Comparison of ENCODE assay signal across 21 cellular contexts in the genomic region with DNA sequence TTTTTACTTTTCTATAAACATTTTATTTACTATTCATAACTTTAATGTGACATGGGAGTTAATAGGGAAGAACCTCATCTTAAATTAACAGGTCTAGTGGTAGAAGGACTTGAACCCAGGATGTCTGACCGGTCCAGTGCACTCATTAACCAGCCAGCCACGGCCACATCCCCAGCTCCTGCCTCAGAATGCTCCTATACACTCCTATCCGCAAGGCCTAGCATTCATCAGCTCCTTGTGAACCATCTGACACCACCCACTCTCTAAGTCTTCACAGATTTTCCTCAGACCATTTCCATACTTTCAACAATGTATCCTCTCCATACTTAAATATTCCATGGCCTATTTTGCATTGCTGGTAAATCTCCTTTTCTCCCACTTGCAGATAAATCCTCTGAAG.
DNase-seq lines count a peak whose midpoint lies in the region; ATAC-seq and TF ChIP-seq lines count a peak whose summit lies in the region.
"Had no signal": no experiment of that assay in that cellular context is flagged by ENCODE, and none has a peak within 500 bp of the region (broad histone marks: within the 10 kb centered on the region; RNA-seq: fewer than 3 reads in every experiment).

No MANE protein-coding gene starts in this region.

- 86% methylated on average over 3 of the region's 3 CpGs for WGBS in HUES64

- no peak for DNase-seq in CD4-positive, alpha-beta T cell
- DNase-seq in epithelial cell of esophagus (ENCODE audit: low read depth) = peak; percentile 2
- no peak for DNase-seq in naive thymus-derived CD4-positive, alpha-beta T cell
- DNase-seq in NCI-H2227 treated with DMSO at 0.1 percent for 48 hours (lab: John Stamatoyannopoulos, UW) = no peak
- no peak for DNase-seq in NCI-H82 (lab: John Stamatoyannopoulos, UW)
- DNase-seq: activated CD4-positive, alpha-beta memory T cell treated with anti-CD3 and anti-CD28 coated beads, Interleukin-2, amount 10 ng/mL, durations not matched to agents 7 days and 5 days; activated effector memory CD4-positive, alpha-beta T cell treated with Interleukin-2 at 50 U/mL for 16 hours; EL; naive B cell; NCI-H1436 treated with DMSO at 0.1 percent for 48 hours; NCI-H510A; NK-92 treated with Interleukin-12 subunit alpha and Interleukin-12 subunit beta, amount 100 ng/mL, for 24 hours; occipital lobe; SIG-M5; substantia nigra had no signal

- no peaks in the 10 kb centered on the region for H3K36me3 ChIP-seq in HUES64 (ENCODE audit: insufficient read depth, low read length)
- H3K36me3 ChIP-seq in naive thymus-derived CD4-positive, alpha-beta T cell (ENCODE audit: control insufficient read depth in 2 of 3, insufficient read depth in 3 of 3, low read length in 3 of 3) = no peaks in the 10 kb centered on the region

- H3K27ac Mint-ChIP-seq in CD4-positive, alpha-beta T cell = peak overlapping the region; percentile 60
- peak overlapping the region in 7 of 9 donors; percentile 10 to 59 (median 32) for H3K27ac Mint-ChIP-seq in naive thymus-derived CD4-positive, alpha-beta T cell
- H3K27ac Mint-ChIP-seq: activated CD4-positive, alpha-beta memory T cell treated with anti-CD3 and anti-CD28 coated beads, Interleukin-2, amount 10 ng/mL, durations not matched to agents 7 days and 5 days had no signal

- H3K36me3 Mint-ChIP-seq in CD4-positive, alpha-beta T cell (ENCODE audit: low read depth) = peaks cover 36% of the 10 kb centered on the region
- H3K36me3 Mint-ChIP-seq in naive thymus-derived CD4-positive, alpha-beta T cell = peaks cover 4 to 29% (median 11%) of the 10 kb centered on the region in 5 donors
- H3K36me3 Mint-ChIP-seq: naive B cell had no signal

- CTCF ChIA-PET in CD4-positive, alpha-beta T cell (lab: Charles Lee) = interaction anchor here (0.7 kb wide), 1 partner anchor 9 kb away, joined by 3 read pairs; no protein-coding TSS in a partner anchor
- CTCF ChIA-PET in naive thymus-derived CD4-positive, alpha-beta T cell (lab: Charles Lee) = interaction anchor here (0.8 to 1.5 kb wide), 2 partner anchors 9 to 251 kb away, joined by 3 to 5 read pairs; no protein-coding TSS in a partner anchor

- H3K9ac ChIP-seq in HUES64 (ENCODE audit: low read depth, low read length) = peak overlapping the region; percentile 35; the same call in 1 of the 2 replicates
- H3K9ac ChIP-seq: BLaER1 treated with 17β-estradiol and CSF1 and Interleukin-3, amounts not matched to agents 10 nM and 100 nM had no signal

- H3K9me3 ChIP-seq in CD4-positive, alpha-beta T cell (ENCODE audit: control insufficient read depth, low read length) = no peaks in the 10 kb centered on the region
- no peaks in the 10 kb centered on the region for H3K9me3 ChIP-seq in HUES64 (ENCODE audit: insufficient read depth, low read depth, low read length)
- no peaks in the 10 kb centered on the region for H3K9me3 ChIP-seq in naive thymus-derived CD4-positive, alpha-beta T cell (ENCODE audit: control insufficient read depth in 2 of 3, low read length in 3 of 3)

- H3K4me1 Mint-ChIP-seq in CD4-positive, alpha-beta T cell (ENCODE audit: low read depth) = peaks cover 86% of the 10 kb centered on the region
- peaks cover 22 to 93% (median 78%) of the 10 kb centered on the region in 7 donors for H3K4me1 Mint-ChIP-seq in naive thymus-derived CD4-positive, alpha-beta T cell

- H3K4me3 Mint-ChIP-seq in CD4-positive, alpha-beta T cell = no peak overlapping the region
- H3K4me3 Mint-ChIP-seq in naive thymus-derived CD4-positive, alpha-beta T cell = no peak overlapping the region
- H3K4me3 Mint-ChIP-seq: activated CD4-positive, alpha-beta memory T cell treated with anti-CD3 and anti-CD28 coated beads, Interleukin-2, amount 10 ng/mL, durations not matched to agents 7 days and 5 days; naive B cell had no signal

- no peaks in the 10 kb centered on the region for H3K27me3 ChIP-seq in CD4-positive, alpha-beta T cell (ENCODE audit: control insufficient read depth, insufficient read depth, low read length)
- H3K27me3 ChIP-seq in HUES64 (ENCODE audit: insufficient read depth, low read length) = no peaks in the 10 kb centered on the region
- no peaks in the 10 kb centered on the region for H3K27me3 ChIP-seq in naive thymus-derived CD4-positive, alpha-beta T cell (ENCODE audit: control insufficient read depth in 2 of 2, insufficient read depth in 2 of 2, low read length in 2 of 2)
- H3K27me3 ChIP-seq: BLaER1 treated with 17β-estradiol and CSF1 and Interleukin-3, amounts not matched to agents 10 nM and 100 nM had no signal

- TF ChIP-seq CTCF in CD4-positive, alpha-beta T cell (IDR thresholded peaks at IDR 0.05) = no peak
- no peak for TF ChIP-seq CTCF in epithelial cell of esophagus (IDR thresholded peaks at IDR 0.05; ENCODE audit: insufficient read depth, low read depth, low read length, missing control alignments)

- POLR2A ChIA-PET in CD4-positive, alpha-beta T cell (lab: Charles Lee) = interaction anchor here (0.5 to 1.4 kb wide), 4 partner anchors 9 to 102 kb away, joined by 3 to 4 read pairs (median 3); no protein-coding TSS in a partner anchor
- POLR2A ChIA-PET in naive thymus-derived CD4-positive, alpha-beta T cell (lab: Charles Lee) = interaction anchor here (1.0 to 1.7 kb wide), 4 partner anchors 9 to 251 kb away, joined by 3 to 4 read pairs (median 3); no protein-coding TSS in a partner anchor

- no peaks in the 10 kb centered on the region for H3K9me3 Mint-ChIP-seq in CD4-positive, alpha-beta T cell
- no peaks in the 10 kb centered on the region for H3K9me3 Mint-ChIP-seq in naive thymus-derived CD4-positive, alpha-beta T cell
- H3K9me3 Mint-ChIP-seq: activated CD4-positive, alpha-beta memory T cell treated with anti-CD3 and anti-CD28 coated beads, Interleukin-2, amount 10 ng/mL, durations not matched to agents 7 days and 5 days; naive B cell had no signal

- intact Hi-C loops in CD4-positive, alpha-beta T cell (cut with DNase I, micrococcal nuclease) = no loop called here
- intact Hi-C loops in naive thymus-derived CD4-positive, alpha-beta T cell (cut with micrococcal nuclease) = no loop called here

- no peak overlapping the region for H3K27ac ChIP-seq in CD4-positive, alpha-beta T cell (ENCODE audit: low read depth, low read length)
- H3K27ac ChIP-seq in HUES64 (ENCODE audit: low read depth, low read length) = peak overlapping the region; percentile 47
- no peak overlapping the region for H3K27ac ChIP-seq in naive thymus-derived CD4-positive, alpha-beta T cell (ENCODE audit: low read depth, low read length)
- H3K27ac ChIP-seq: BLaER1 treated with 17β-estradiol and CSF1 and Interleukin-3, amounts not matched to agents 10 nM and 100 nM had no signal

- H3K4me3 ChIP-seq in HUES64 (ENCODE audit: low read length) (no peak overlapping the region), epithelial cell of esophagus (ENCODE audit: low read length) (no peak overlapping the region)
- H3K4me3 ChIP-seq in naive thymus-derived CD4-positive, alpha-beta T cell (ENCODE audit: low read length) = no peak overlapping the region
- H3K4me3 ChIP-seq: BLaER1 treated with 17β-estradiol and CSF1 and Interleukin-3, amounts not matched to agents 10 nM and 100 nM; K562 had no signal

- H3K27me3 Mint-ChIP-seq in CD4-positive, alpha-beta T cell = no peaks in the 10 kb centered on the region
- no peaks in the 10 kb centered on the region for H3K27me3 Mint-ChIP-seq in naive thymus-derived CD4-positive, alpha-beta T cell
- H3K27me3 Mint-ChIP-seq: activated CD4-positive, alpha-beta memory T cell treated with anti-CD3 and anti-CD28 coated beads, Interleukin-2, amount 10 ng/mL, durations not matched to agents 7 days and 5 days; naive B cell had no signal

- peaks cover 37% of the 10 kb centered on the region for H3K4me1 ChIP-seq in HUES64 (ENCODE audit: insufficient read depth, low read length)
- peaks cover 26 to 32% of the 10 kb centered on the region in 2 donors for H3K4me1 ChIP-seq in naive thymus-derived CD4-positive, alpha-beta T cell (ENCODE audit: control insufficient read depth in 2 of 2, insufficient read depth in 2 of 2, low read length in 2 of 2)

- no peak for ATAC-seq in CD4-positive, alpha-beta T cell (ENCODE audit: poor library complexity)
- no peak for ATAC-seq in naive thymus-derived CD4-positive, alpha-beta T cell
- ATAC-seq in HG02610 (IDR thresholded peaks at IDR 0.05; ENCODE audit: unreplicated experiment) (no peak), esophagus mucosa (no peak)
- ATAC-seq: activated CD4-positive, CD25-positive, alpha-beta regulatory T cell treated with anti-CD3 and anti-CD28 coated beads, Interleukin-2, amount 50 U/mL, for 24 hours; K562 had no signal
